In genomic region chr6:44732243-44732642, GRCh38 we compare ENCODE assay signal across 13 cellular contexts.
DNase-seq lines count a peak whose midpoint lies in the region; ATAC-seq and TF ChIP-seq lines count a peak whose summit lies in the region.
"Had no signal": no experiment of that assay in that cellular context is flagged by ENCODE, and none has a peak within 500 bp of the region (broad histone marks: within the 10 kb centered on the region; RNA-seq: fewer than 3 reads in every experiment).

No MANE protein-coding gene starts in this region.

- H3K9me3 ChIP-seq in prostate gland, result no peaks in the 10 kb centered on the region

- H3K27me3 ChIP-seq in prostate gland (replicated peaks; ENCODE audit: insufficient read depth), result no peaks in the 10 kb centered on the region

- TF ChIP-seq POLR2A in prostate gland (IDR thresholded peaks at IDR 0.05), result no peak

- DNase-seq in M059J (ENCODE audit: low read depth), result peak; percentile 58
- DNase-seq in ecto neural progenitor cell (ENCODE audit: low spot score), result peak; percentile 19
- no peak for DNase-seq in prostate gland (ENCODE audit: low spot score)
- DNase-seq in iPS-NIHi7 (ENCODE audit: extremely low spot score), result no peak
- DNase-seq in NCI-H748 (lab: John Stamatoyannopoulos, UW; ENCODE audit: unreplicated experiment), result no peak
- DNase-seq: C1 segment of cervical spinal cord; CD4-positive, alpha-beta memory T cell; DND-41; GF-D8; H7 had no signal

- 94% methylated on average over 5 of the region's 5 CpGs for WGBS in prostate gland

- intact Hi-C loops in prostate gland (cut with DNase I), result no loop called here

- peaks cover 18% of the 10 kb centered on the region for H3K4me1 ChIP-seq in prostate gland (replicated peaks)

- ATAC-seq in GM21447 (IDR thresholded peaks at IDR 0.05; ENCODE audit: unreplicated experiment), result no peak
- ATAC-seq: GM23338 had no signal

- H3K4me3 ChIP-seq in prostate gland, result no peak overlapping the region
- H3K4me3 ChIP-seq: GM23338 had no signal

- peak overlapping the region; percentile 90 for H3K27ac ChIP-seq in 22Rv1
- peak overlapping the region; percentile 65 to 80 for H3K27ac ChIP-seq in prostate gland

- H3K36me3 ChIP-seq in prostate gland, result no peaks in the 10 kb centered on the region

- TF ChIP-seq CTCF in 22Rv1 (IDR thresholded peaks at IDR 0.05) (no peak), prostate gland (IDR thresholded peaks at IDR 0.05) (no peak)

Comparison
In these comparisons a context has a peak if more than half of its experiments do, and no peak if none do; other contexts are left out.
1. DNase-seq: peak in M059J (single experiment) and ecto neural progenitor cell (single experiment); none in prostate gland (single experiment), iPS-NIHi7 (single experiment) and NCI-H748 (single experiment).